11 cellular contexts compared by ENCODE assay signal in genomic region chr16:27228621-27229501, GRCh38. TPM values are rescaled to one million over a fixed set of nuclear protein-coding genes. Genes with fewer than 3 reads are reported as not detected.
DNase-seq lines count a peak whose midpoint lies in the region; ATAC-seq, FAIRE-seq and TF ChIP-seq lines count a peak whose summit lies in the region.
"Had no signal": no experiment of that assay in that cellular context is flagged by ENCODE, and none has a peak within 500 bp of the region (broad histone marks: within the 10 kb centered on the region; RNA-seq: fewer than 3 reads in every experiment).

No MANE protein-coding gene starts in this region.

- ATAC-seq in CD4-positive, alpha-beta T cell (ENCODE audit: poor library complexity): no peak
- ATAC-seq in activated B cell treated with CpG ODN at 0.5 μM for 24 hours (ENCODE audit: low read depth): no peak
- ATAC-seq in GM21723 (IDR thresholded peaks at IDR 0.05; ENCODE audit: unreplicated experiment): no peak
- no peak for ATAC-seq in GM21529 (IDR thresholded peaks at IDR 0.05; ENCODE audit: unreplicated experiment)

- no peaks in the 10 kb centered on the region for H3K27me3 Mint-ChIP-seq in CD4-positive, alpha-beta T cell
- no peaks in the 10 kb centered on the region for H3K27me3 Mint-ChIP-seq in activated B cell treated with CpG ODN at 0.5 μM for 24 hours
- no peaks in the 10 kb centered on the region for H3K27me3 Mint-ChIP-seq in mesothelial cell of epicardium (ENCODE audit: low read depth)

- H3K27me3 ChIP-seq in CD4-positive, alpha-beta T cell (ENCODE audit: control insufficient read depth, insufficient read depth, low read length): no peaks in the 10 kb centered on the region

- peaks cover 70% of the 10 kb centered on the region for H3K4me1 Mint-ChIP-seq in CD4-positive, alpha-beta T cell (ENCODE audit: low read depth)
- peaks cover 74% of the 10 kb centered on the region for H3K4me1 Mint-ChIP-seq in activated B cell treated with CpG ODN at 0.5 μM for 24 hours
- H3K4me1 Mint-ChIP-seq in mesothelial cell of epicardium: peaks cover 18% of the 10 kb centered on the region

- H3K4me3 Mint-ChIP-seq in CD4-positive, alpha-beta T cell: peak overlapping the region; percentile 42
- H3K4me3 Mint-ChIP-seq in activated B cell treated with CpG ODN at 0.5 μM for 24 hours (peak overlapping the region; percentile 62), mesothelial cell of epicardium (no peak overlapping the region)

- no peaks in the 10 kb centered on the region for H3K9me3 Mint-ChIP-seq in CD4-positive, alpha-beta T cell
- H3K9me3 Mint-ChIP-seq in activated B cell treated with CpG ODN at 0.5 μM for 24 hours (no peaks in the 10 kb centered on the region), mesothelial cell of epicardium (no peaks in the 10 kb centered on the region)

- no peak for TF ChIP-seq CTCF in CD4-positive, alpha-beta T cell (IDR thresholded peaks at IDR 0.05)
- TF ChIP-seq CTCF in activated B cell treated with CpG ODN at 0.5 μM for 24 hours (IDR thresholded peaks at IDR 0.05) (no peak), mesothelial cell of epicardium (IDR thresholded peaks at IDR 0.05; ENCODE audit: unreplicated experiment) (no peak)

- POLR2A ChIA-PET in CD4-positive, alpha-beta T cell (lab: Charles Lee): interaction anchor here (0.9 to 11.7 kb wide), 10 partner anchors 9 to 221 kb away, joined by 3 to 145 read pairs (median 9); partner anchors contain the start of gene KDM8
- POLR2A ChIA-PET in activated B cell treated with CpG ODN at 0.5 μM for 24 hours (lab: Charles Lee): interaction anchor here (0.5 to 11.1 kb wide), 6 partner anchors 25 to 212 kb away, joined by 3 to 96 read pairs (median 4); partner anchors contain the start of gene KDM8

- H3K27ac Mint-ChIP-seq in CD4-positive, alpha-beta T cell: peak overlapping the region; percentile 95
- H3K27ac Mint-ChIP-seq in activated B cell treated with CpG ODN at 0.5 μM for 24 hours (peak overlapping the region; percentile 64), mesothelial cell of epicardium (peak overlapping the region; percentile 75)

- FAIRE-seq in urothelium cell line (lab: Jason Lieb, UNC): no peak

- intact Hi-C loops in CD4-positive, alpha-beta T cell (cut with DNase I, micrococcal nuclease): no loop called here
- intact Hi-C loops in activated B cell treated with CpG ODN at 0.5 μM for 24 hours (cut with micrococcal nuclease): no loop called here

- no peak for DNase-seq in CD4-positive, alpha-beta T cell
- DNase-seq in KBM-7 (peak; percentile 73), activated B cell treated with CpG ODN at 0.5 μM for 24 hours (no peak), mesothelial cell of epicardium (ENCODE audit: low spot score in 2 of 2, unreplicated experiment in 2 of 2) (no peak), urothelium cell line (ENCODE audit: low spot score) (no peak), NCI-H226 (no peak)
- DNase-seq: DMS79 treated with DMSO at 0.1 percent for 48 hours, erythroblast, NCI-H82 had no signal

- H3K27ac ChIP-seq in CD4-positive, alpha-beta T cell (ENCODE audit: low read depth, low read length): peak overlapping the region; percentile 22

- CTCF ChIA-PET in CD4-positive, alpha-beta T cell (lab: Charles Lee): interaction anchor here (2.5 kb wide), 1 partner anchor 25 kb away, joined by 11 read pairs; the partner anchor contains the start of gene KDM8
- CTCF ChIA-PET in activated B cell treated with CpG ODN at 0.5 μM for 24 hours (lab: Charles Lee): interaction anchor here (0.6 to 3.5 kb wide), 7 partner anchors 25 to 231 kb away, joined by 3 to 21 read pairs (median 4); no protein-coding TSS in a partner anchor

- H3K36me3 Mint-ChIP-seq in CD4-positive, alpha-beta T cell (ENCODE audit: low read depth): peaks cover 42% of the 10 kb centered on the region
- peaks cover 41% of the 10 kb centered on the region for H3K36me3 Mint-ChIP-seq in activated B cell treated with CpG ODN at 0.5 μM for 24 hours (ENCODE audit: low read depth)
- H3K36me3 Mint-ChIP-seq in mesothelial cell of epicardium: no peaks in the 10 kb centered on the region

- in situ Hi-C loops in KBM-7 (cut with MboI; ENCODE audit: low pct_unique_long_range_greater_than_20kb, low sequenced_read_pairs): no loop called here

- H3K9me3 ChIP-seq in CD4-positive, alpha-beta T cell (ENCODE audit: control insufficient read depth, low read length): no peaks in the 10 kb centered on the region

RNA-seq across cellular contexts. Expression of gene KDM8, which starts 25.5 kb away (rescaled TPM):
- total RNA-seq in CD4-positive, alpha-beta T cell: 10 to 100 TPM; 15.1 to 17.3 TPM
- total RNA-seq in activated B cell treated with CpG ODN at 0.5 μM for 24 hours (13.4 and 17.9 TPM in 2 replicates), mesothelial cell of epicardium (8.5 to 11.8 TPM (median 9.2 TPM) in 3 replicates)

RNA-seq across cellular contexts. Expression of gene NSMCE1, which starts 39.7 kb away (rescaled TPM):
- total RNA-seq in CD4-positive, alpha-beta T cell: 10 to 100 TPM; 31.9 to 33.9 TPM
- total RNA-seq in activated B cell treated with CpG ODN at 0.5 μM for 24 hours (61.0 and 68.3 TPM in 2 replicates), mesothelial cell of epicardium (25.4 to 26.6 TPM (median 25.8 TPM) in 3 replicates)
